ENCODE assay signal across 16 cellular contexts in genomic region chr4:91243132-91243531, GRCh38.
A peak's percentile ranks its signal among the peaks of the same experiment; 100 is the strongest.
DNase-seq lines count a peak whose midpoint lies in the region; ATAC-seq, FAIRE-seq and TF ChIP-seq lines count a peak whose summit lies in the region.
"Had no signal": no experiment of that assay in that cellular context is flagged by ENCODE, and none has a peak within 500 bp of the region (broad histone marks: within the 10 kb centered on the region; RNA-seq: fewer than 3 reads in every experiment).

No MANE protein-coding gene starts in this region.

- no peak overlapping the region for H2AFZ ChIP-seq in PC-3 (ENCODE audit: low read length)

- H3K4me1 ChIP-seq in PC-3 (ENCODE audit: insufficient read depth, low read length) = no peaks in the 10 kb centered on the region
- peaks cover 0 to 4% (median 0%) of the 10 kb centered on the region in 12 donors for H3K4me1 ChIP-seq in heart left ventricle
- no peaks in the 10 kb centered on the region for H3K4me1 ChIP-seq in small intestine (ENCODE audit: control insufficient read depth in 2 of 2, insufficient read depth in 1 of 2, low read depth in 1 of 2, low read length in 1 of 2)

- POLR2A ChIA-PET in PC-3 (lab: Charles Lee; ENCODE audit: unreplicated experiment) = no interaction called here

- H3K79me2 ChIP-seq in PC-3 (ENCODE audit: low read length) = no peaks in the 10 kb centered on the region

- H3K27ac ChIP-seq in PC-3 (ENCODE audit: low read length) (no peak overlapping the region), heart left ventricle (peak overlapping the region in 1 of 12 donors; percentile 42), small intestine (ENCODE audit: low read depth in 1 of 2, low read length in 1 of 2) (no peak overlapping the region)

- no peaks in the 10 kb centered on the region for H3K9me2 ChIP-seq in PC-3 (replicated peaks; ENCODE audit: low read length)

- DNase-seq in HTR-8/SVneo (ENCODE audit: insufficient read length, low spot score) = peak; percentile 1
- DNase-seq in PC-3 = peak; percentile 7
- peak; percentile 59 to 84 (median 66) for DNase-seq in heart left ventricle
- DNase-seq in small intestine = peak; percentile 12
- DNase-seq in activated effector memory CD4-positive, alpha-beta T cell treated with Interleukin-2 at 50 U/mL for 16 hours = no peak
- DNase-seq in mesenteric fat pad (ENCODE audit: low spot score) = no peak
- no peak for DNase-seq in stimulated activated CD4-positive, alpha-beta T cell treated with anti-CD3 and anti-CD28 coated beads, Interleukin-4, amount 100 ng/mL, for 1 hour
- DNase-seq: activated CD4-positive, alpha-beta T cell treated with anti-CD3 and anti-CD28 coated beads, Interleukin-2, amount 50 U/mL, for 1 hour; effector CD4-positive, alpha-beta T cell; GF-D8; islet precursor cell; natural killer cell; NCI-H345; stimulated activated naive CD4-positive, alpha-beta T cell treated with Interleukin-2 at 50 U/mL for 16 hours; T-helper 9 cell had no signal

- whole genome bisulfite sequencing in heart left ventricle, 4 donors = 38 to 49% (median 43%) methylated on average over 2 of the region's 2 CpGs
- WGBS in small intestine, 3 donors = 31 to 68% (median 65%) methylated on average over 2 of the region's 2 CpGs

- ATAC-seq in PC-3 = peak; percentile 72; the same call in 1 of the 2 replicates
- peak; percentile 99 for ATAC-seq in heart left ventricle
- ATAC-seq: natural killer cell, sciatic nerve had no signal

- H3K4me2 ChIP-seq in PC-3 (ENCODE audit: low read length) = no peak overlapping the region

- H3K4me3 ChIP-seq in PC-3 (ENCODE audit: low read length) = no peak overlapping the region
- H3K4me3 ChIP-seq in heart left ventricle = no peak overlapping the region
- H3K4me3 ChIP-seq in small intestine (ENCODE audit: low read depth in 1 of 2, low read length in 2 of 2) = no peak overlapping the region

- H3K9ac ChIP-seq in PC-3 (ENCODE audit: low read length) = no peak overlapping the region

- FAIRE-seq in HTR-8/SVneo (lab: Jason Lieb, UNC) (no peak), small intestine (lab: Jason Lieb, UNC) (no peak)

- CTCF ChIA-PET in PC-3 (lab: Charles Lee) = no interaction called here

- H3K9me3 ChIP-seq in PC-3 (ENCODE audit: low read length) = no peaks in the 10 kb centered on the region
- peaks cover 0 to 20% (median 0%) of the 10 kb centered on the region in 12 donors for H3K9me3 ChIP-seq in heart left ventricle
- H3K9me3 ChIP-seq in small intestine (ENCODE audit: control insufficient read depth, low read depth) = no peaks in the 10 kb centered on the region

- TF ChIP-seq CTCF in PC-3 (conservative IDR thresholded peaks at IDR 0.05; ENCODE audit: low read depth, low read length) (no peak), heart left ventricle (IDR thresholded peaks at IDR 0.05) (no peak)

- no peaks in the 10 kb centered on the region for H3K27me3 ChIP-seq in PC-3 (ENCODE audit: low read length)
- no peaks in the 10 kb centered on the region for H3K27me3 ChIP-seq in heart left ventricle
- H3K27me3 ChIP-seq in small intestine (ENCODE audit: control insufficient read depth in 2 of 2, insufficient read depth in 2 of 2, low read length in 2 of 2) = no peaks in the 10 kb centered on the region

- no peak for TF ChIP-seq POLR2A in heart left ventricle (IDR thresholded peaks at IDR 0.05)

- intact Hi-C loops in PC-3 (cut with micrococcal nuclease) = no loop called here
- intact Hi-C loops in heart left ventricle (cut with DNase I) = no loop called here

- H3K36me3 ChIP-seq in PC-3 (ENCODE audit: low read depth, low read length) (no peaks in the 10 kb centered on the region), heart left ventricle (no peaks in the 10 kb centered on the region), small intestine (ENCODE audit: control insufficient read depth in 2 of 2, insufficient read depth in 2 of 2, low read length in 2 of 2) (no peaks in the 10 kb centered on the region)

- no peaks in the 10 kb centered on the region for H4K20me1 ChIP-seq in PC-3 (ENCODE audit: low read length)

- H3F3A ChIP-seq in PC-3 (ENCODE audit: low read length, unreplicated experiment) = no peaks in the 10 kb centered on the region

- no TSS peak for BruUV-seq in PC-3 (replicated peaks; lab: Mats Ljungman, UMichigan)

Comparison
In these comparisons a context has a peak if more than half of its experiments do, and no peak if none do; other contexts are left out.
1. DNase-seq: peak in HTR-8/SVneo (single experiment), PC-3 (single experiment), heart left ventricle (5 of 5) and small intestine (single experiment); none in activated effector memory CD4-positive, alpha-beta T cell treated with Interleukin-2 at 50 U/mL for 16 hours (single experiment), mesenteric fat pad (single experiment) and stimulated activated CD4-positive, alpha-beta T cell treated with anti-CD3 and anti-CD28 coated beads, Interleukin-4, amount 100 ng/mL, for 1 hour (single experiment).